ENCODE assay signal across 8 cellular contexts in the genomic region with DNA sequence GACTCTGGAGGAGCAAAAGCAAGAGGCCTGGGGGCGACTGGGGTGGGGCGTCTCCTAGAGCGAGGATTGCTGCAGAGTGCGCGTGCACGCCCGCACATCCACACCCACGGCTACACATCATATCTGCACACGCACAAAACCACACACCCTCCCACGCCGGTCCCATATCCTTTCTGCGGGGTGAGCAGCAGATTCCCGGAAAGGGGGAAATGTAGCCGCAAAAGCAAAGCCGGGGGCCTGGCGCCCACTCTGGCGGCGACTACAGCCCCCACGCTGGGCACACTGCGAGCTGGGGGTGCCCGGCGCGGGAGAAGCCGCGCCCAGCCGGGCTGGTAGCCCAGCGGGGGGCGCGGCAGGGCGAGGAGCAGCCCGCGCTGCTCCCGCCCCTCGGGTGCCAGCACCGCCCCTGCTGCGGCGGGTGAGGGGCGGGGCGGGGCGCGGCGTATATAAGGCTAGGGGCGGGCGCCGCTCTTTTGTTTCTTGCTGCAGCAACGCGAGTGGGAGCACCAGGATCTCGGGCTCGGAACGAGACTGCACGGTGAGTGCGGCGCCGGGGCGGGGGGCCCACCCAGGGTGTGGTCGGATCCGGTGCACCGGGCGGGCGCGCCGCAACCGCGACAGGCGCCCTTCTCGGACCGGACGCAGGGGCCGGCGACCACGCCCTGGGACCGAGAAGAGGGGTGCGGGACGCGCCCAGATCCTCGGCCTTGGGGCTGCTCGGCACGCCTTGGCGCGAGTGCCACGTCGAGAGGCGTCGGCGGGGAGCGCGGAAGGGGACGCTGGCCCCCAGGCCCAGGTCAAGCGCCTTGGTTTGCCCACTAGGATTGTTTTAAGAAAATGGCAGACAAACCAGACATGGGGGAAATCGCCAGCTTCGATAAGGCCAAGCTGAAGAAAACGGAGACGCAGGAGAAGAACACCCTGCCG. TPM values are rescaled to one million over a fixed set of nuclear protein-coding genes. Genes with fewer than 3 reads are reported as not detected.
DNase-seq lines count a peak whose midpoint lies in the region; ATAC-seq and TF ChIP-seq lines count a peak whose summit lies in the region.

A gene (plus strand): TSS at position 476 of the 927 bp plus-strand sequence.

- H3K36me3 ChIP-seq in KOPT-K1 (ENCODE audit: insufficient read depth, low read length) = no peaks in the 10 kb centered on the region

- H3K4me1 Mint-ChIP-seq in neural crest cell = peaks cover 31% of the 10 kb centered on the region

- peaks cover 33% of the 10 kb centered on the region for H3K36me3 Mint-ChIP-seq in neural crest cell (ENCODE audit: low read depth)

- ATAC-seq in GM21786 (IDR thresholded peaks at IDR 0.05; ENCODE audit: unreplicated experiment) = peak; percentile 65

- peak within 1 kb of the TSS; percentile 91 for H3K4me3 Mint-ChIP-seq in neural crest cell

- H3K27ac ChIP-seq in KOPT-K1 (ENCODE audit: low read depth, low read length, poor library complexity, severe bottlenecking) = peak within 1 kb of the TSS; percentile 91

- peaks cover 13% of the 10 kb centered on the region for H3K9me3 Mint-ChIP-seq in neural crest cell

- peaks cover 14% of the 10 kb centered on the region for H3K27me3 Mint-ChIP-seq in neural crest cell (ENCODE audit: low read depth)

- DNase-seq in EL (peak; percentile 86), SHP77 (lab: John Stamatoyannopoulos, UW) (peak; percentile 47 to 77), fibroblast of villous mesenchyme (ENCODE audit: low read depth) (peak; percentile 86), neural crest cell (ENCODE audit: low read depth, low spot score) (peak; percentile 83), stromal cell of bone marrow (ENCODE audit: low read depth) (peak; percentile 69)
- DNase-seq in activated effector memory CD4-positive, alpha-beta T cell treated with anti-CD3 and anti-CD28 coated beads, Interleukin-2, amount 50 U/mL, for 16 hours = peak; percentile 95

- peak within 1 kb of the TSS; percentile 98 for H3K4me3 ChIP-seq in fibroblast of villous mesenchyme (ENCODE audit: low read depth, low read length)

- TF ChIP-seq CTCF in fibroblast of villous mesenchyme (IDR thresholded peaks at IDR 0.05; ENCODE audit: insufficient read depth, low read depth, low read length) = no peak
- TF ChIP-seq CTCF in neural crest cell (conservative IDR thresholded peaks at IDR 0.05) = no peak

- peak within 1 kb of the TSS; percentile 93 for H3K27ac Mint-ChIP-seq in neural crest cell (ENCODE audit: unreplicated experiment)

- H3K9me3 ChIP-seq in KOPT-K1 (ENCODE audit: insufficient read depth, low read length, poor library complexity, severe bottlenecking) = no peaks in the 10 kb centered on the region

RNA-seq across cellular contexts. Expression of the gene that starts here (rescaled TPM):
- total RNA-seq in fibroblast of villous mesenchyme = 3,561 and 6,804 TPM in 2 replicates
- 1,431 and 1,563 TPM in 2 replicates for total RNA-seq in neural crest cell

Comparison
In these comparisons a context has a peak if more than half of its experiments do, and no peak if none do; other contexts are left out.
1. Peak in every context shown above with its lines: DNase-seq, ATAC-seq, H3K4me3 ChIP-seq and H3K27ac ChIP-seq.